18 cellular contexts compared by ENCODE assay signal in genomic region chr1:157233131-157233530, GRCh38.
DNase-seq lines count a peak whose midpoint lies in the region; ATAC-seq and TF ChIP-seq lines count a peak whose summit lies in the region.
"Had no signal": no experiment of that assay in that cellular context is flagged by ENCODE, and none has a peak within 500 bp of the region (broad histone marks: within the 10 kb centered on the region; RNA-seq: fewer than 3 reads in every experiment).

No MANE protein-coding gene starts in this region.

- no peaks in the 10 kb centered on the region for H3K27me3 Mint-ChIP-seq in mesothelial cell of epicardium (ENCODE audit: low read depth)

- H3K27me3 ChIP-seq in right cardiac atrium (ENCODE audit: control insufficient read depth, insufficient read depth) (no peaks in the 10 kb centered on the region), stomach (peaks cover 0 to 4% (median 0%) of the 10 kb centered on the region in 3 donors), right lobe of liver (no peaks in the 10 kb centered on the region)

- H3K4me3 ChIP-seq in right cardiac atrium (ENCODE audit: low read length): no peak overlapping the region
- no peak overlapping the region for H3K4me3 ChIP-seq in stomach
- H3K4me3 ChIP-seq in right lobe of liver: no peak overlapping the region
- H3K4me3 ChIP-seq: lung had no signal

- TF ChIP-seq CTCF in mesothelial cell of epicardium (IDR thresholded peaks at IDR 0.05; ENCODE audit: unreplicated experiment) (no peak), stomach (IDR thresholded peaks at IDR 0.05) (no peak), right lobe of liver (IDR thresholded peaks at IDR 0.05) (no peak)

- no peak overlapping the region for H3K27ac ChIP-seq in right cardiac atrium (ENCODE audit: low read length)
- no peak overlapping the region for H3K27ac ChIP-seq in stomach
- H3K27ac ChIP-seq in right lobe of liver: no peak overlapping the region

- no peak for TF ChIP-seq EP300 in stomach (IDR thresholded peaks at IDR 0.05)

- intact Hi-C loops in right cardiac atrium (cut with DNase I) (no loop called here), stomach (cut with DNase I; ENCODE audit: low total_unique reads) (no loop called here), right lobe of liver (cut with DNase I) (no loop called here)

- no peaks in the 10 kb centered on the region for H3K9me3 Mint-ChIP-seq in mesothelial cell of epicardium
- H3K9me3 Mint-ChIP-seq: activated naive CD4-positive, alpha-beta T cell treated with anti-CD3 and anti-CD28 coated beads, Interleukin-2, amount 50 U/mL, for 24 hours; brain; nephron progenitor cell had no signal

- H3K4me1 Mint-ChIP-seq in mesothelial cell of epicardium: peaks cover 59% of the 10 kb centered on the region
- H3K4me1 Mint-ChIP-seq: activated naive CD4-positive, alpha-beta T cell treated with anti-CD3 and anti-CD28 coated beads, Interleukin-2, amount 50 U/mL, for 24 hours; brain; nephron progenitor cell had no signal

- DNase-seq in mesothelial cell of epicardium (ENCODE audit: low spot score in 2 of 2, unreplicated experiment in 2 of 2) (no peak), right cardiac atrium (no peak), NCI-H2227 (lab: John Stamatoyannopoulos, UW; ENCODE audit: unreplicated experiment) (no peak), stomach (no peak), right lobe of liver (no peak)
- DNase-seq: activated T-cell treated with anti-CD3 and anti-CD28 coated beads, Interleukin-2, amount 50 U/mL, for 1 hour; dermis blood vessel endothelial cell; erythroblast; GF-D8; NCI-H187; NCI-H510A treated with DMSO at 0.1 percent for 48 hours; nephron progenitor cell had no signal

- ATAC-seq in GM18870 (IDR thresholded peaks at IDR 0.05; ENCODE audit: unreplicated experiment) (peak; percentile 84), GM21390 (IDR thresholded peaks at IDR 0.05; ENCODE audit: unreplicated experiment) (peak; percentile 77), HG02981 (IDR thresholded peaks at IDR 0.05; ENCODE audit: unreplicated experiment) (peak; percentile 81), right cardiac atrium (no peak), right lobe of liver (no peak)

- no peak for TF ChIP-seq POLR2A in stomach (IDR thresholded peaks at IDR 0.05)
- TF ChIP-seq POLR2A in right lobe of liver (IDR thresholded peaks at IDR 0.05): no peak

- 47% methylated on average over 1 of the region's 1 CpG for WGBS in right cardiac atrium
- 33 to 58% (median 43%) methylated on average over 1 of the region's 1 CpG for WGBS in stomach, 5 donors
- WGBS in right lobe of liver (ENCODE audit: insufficient coverage, low coverage, low lambda C conversion rate, missing lambda C conversion rate): 12% methylated on average over 1 of the region's 1 CpG

- peak overlapping the region; percentile 94 for H3K27ac Mint-ChIP-seq in mesothelial cell of epicardium
- H3K27ac Mint-ChIP-seq: activated naive CD4-positive, alpha-beta T cell treated with anti-CD3 and anti-CD28 coated beads, Interleukin-2, amount 50 U/mL, for 24 hours; brain; nephron progenitor cell had no signal

- H3K4me3 Mint-ChIP-seq in mesothelial cell of epicardium: no peak overlapping the region
- H3K4me3 Mint-ChIP-seq: activated naive CD4-positive, alpha-beta T cell treated with anti-CD3 and anti-CD28 coated beads, Interleukin-2, amount 50 U/mL, for 24 hours; brain; nephron progenitor cell had no signal

- no peaks in the 10 kb centered on the region for H3K9me3 ChIP-seq in right cardiac atrium (ENCODE audit: control insufficient read depth, low read length)
- no peaks in the 10 kb centered on the region for H3K9me3 ChIP-seq in stomach
- no peaks in the 10 kb centered on the region for H3K9me3 ChIP-seq in right lobe of liver

- H3K36me3 ChIP-seq in stomach (no peaks in the 10 kb centered on the region), right lobe of liver (no peaks in the 10 kb centered on the region)

- H3K4me1 ChIP-seq in right cardiac atrium (ENCODE audit: control insufficient read depth, insufficient read depth, low read length) (no peaks in the 10 kb centered on the region), stomach (peaks cover 0 to 9% (median 4%) of the 10 kb centered on the region in 4 donors), right lobe of liver (peaks cover 0 to 11% (median 0%) of the 10 kb centered on the region in 4 donors)

- peaks cover 1% of the 10 kb centered on the region for H3K36me3 Mint-ChIP-seq in mesothelial cell of epicardium
- H3K36me3 Mint-ChIP-seq: activated naive CD4-positive, alpha-beta T cell treated with anti-CD3 and anti-CD28 coated beads, Interleukin-2, amount 50 U/mL, for 24 hours; brain had no signal

Comparison
In these comparisons a context has a peak if more than half of its experiments do, and no peak if none do; other contexts are left out.
1. ATAC-seq: peak in GM18870 (single experiment), GM21390 (single experiment) and HG02981 (single experiment); none in right cardiac atrium (0 of 2) and right lobe of liver (0 of 4).